Comparison of ENCODE assay signal across 13 cellular contexts in the genomic region with DNA sequence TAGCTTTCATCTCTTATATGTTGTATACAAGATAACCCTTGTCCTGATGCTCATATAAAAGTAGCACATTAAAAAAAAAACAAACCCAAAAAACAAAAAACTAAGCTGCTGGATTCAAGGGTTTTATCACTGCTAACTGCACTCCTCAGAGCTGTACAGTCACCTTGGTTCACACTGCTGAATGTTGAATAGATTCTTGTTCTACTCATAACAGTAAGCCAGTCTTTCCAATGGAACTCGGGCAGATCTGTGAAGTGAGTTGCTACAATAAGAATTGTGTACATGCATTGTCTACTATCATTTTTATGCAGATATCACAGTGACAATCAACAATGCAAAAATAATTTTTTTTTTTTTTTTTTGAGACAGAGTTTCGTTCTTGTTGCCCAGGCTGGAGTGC. TPM values are rescaled to one million over a fixed set of nuclear protein-coding genes. Genes with fewer than 3 reads are reported as not detected.
"Had no signal": no experiment of that assay in that cellular context is flagged by ENCODE, and none has a peak within 500 bp of the region (broad histone marks: within the 10 kb centered on the region; RNA-seq: fewer than 3 reads in every experiment).

No MANE protein-coding gene starts in this region.

- DNase-seq: activated naive CD4-positive, alpha-beta T cell treated with anti-CD3 and anti-CD28 coated beads for 36 hours; activated naive CD8-positive, alpha-beta T cell treated with anti-CD3 and anti-CD28 coated beads, Interleukin-2, amount 50 U/mL, for 24 hours; activated T-cell treated with anti-CD3 and anti-CD28 coated beads for 4 hours; kidney; ovary; stimulated activated CD4-positive, alpha-beta T cell treated with anti-CD3 and anti-CD28 coated beads, Interleukin-12 subunit alpha, Interleukin-12 subunit beta, amount 100 ng/mL, for 4 hours; stimulated activated CD4-positive, alpha-beta T cell treated with anti-CD3 and anti-CD28 coated beads, Interleukin-2, amount 100 ng/mL, for 24 hours; T-cell; T-helper 9 cell; transverse colon had no signal

- H3K9me3 ChIP-seq: ascending aorta, ovary, transverse colon, vagina had no signal

- H3K4me3 ChIP-seq: ascending aorta, ovary, transverse colon, vagina had no signal

- H3K27ac ChIP-seq: ascending aorta, ovary, transverse colon, vagina had no signal

- H3K36me3 ChIP-seq: ascending aorta, ovary, transverse colon, vagina had no signal

- H3K27me3 ChIP-seq: ascending aorta, ovary, transverse colon, vagina had no signal

- ATAC-seq: activated naive CD8-positive, alpha-beta T cell treated with anti-CD3 and anti-CD28 coated beads, Interleukin-2, amount 50 U/mL, for 24 hours; esophagus mucosa had no signal

RNA-seq across cellular contexts. Expression of gene HARBI1, which starts 4.7 kb away (rescaled TPM):
- total RNA-seq: ascending aorta had no signal
